In genomic region chr11:82733444-82734119, GRCh38 we compare ENCODE assay signal across 8 cellular contexts.
DNase-seq lines count a peak whose midpoint lies in the region; ATAC-seq and TF ChIP-seq lines count a peak whose summit lies in the region.

A gene with protein sequence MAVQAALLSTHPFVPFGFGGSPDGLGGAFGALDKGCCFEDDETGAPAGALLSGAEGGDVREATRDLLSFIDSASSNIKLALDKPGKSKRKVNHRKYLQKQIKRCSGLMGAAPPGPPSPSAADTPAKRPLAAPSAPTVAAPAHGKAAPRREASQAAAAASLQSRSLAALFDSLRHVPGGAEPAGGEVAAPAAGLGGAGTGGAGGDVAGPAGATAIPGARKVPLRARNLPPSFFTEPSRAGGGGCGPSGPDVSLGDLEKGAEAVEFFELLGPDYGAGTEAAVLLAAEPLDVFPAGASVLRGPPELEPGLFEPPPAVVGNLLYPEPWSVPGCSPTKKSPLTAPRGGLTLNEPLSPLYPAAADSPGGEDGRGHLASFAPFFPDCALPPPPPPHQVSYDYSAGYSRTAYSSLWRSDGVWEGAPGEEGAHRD (minus strand): TSS chr11:82733864. CDS start chr11:82733729, 135 bp downstream.

- no peak for TF ChIP-seq CTCF in astrocyte of the spinal cord (IDR thresholded peaks at IDR 0.05; ENCODE audit: low read depth, low read length)

- H3K36me3 ChIP-seq in iPS DF 6.9 (ENCODE audit: control insufficient read depth, insufficient read depth, low read length) (no peaks in the 10 kb centered on the region), rectal smooth muscle tissue (ENCODE audit: control insufficient read depth, insufficient read depth, low read length) (no peaks in the 10 kb centered on the region)

- H3K9me3 ChIP-seq in iPS DF 6.9 (ENCODE audit: control insufficient read depth, insufficient read depth, low read length), result no peaks in the 10 kb centered on the region

- H3K9ac ChIP-seq in rectal smooth muscle tissue (ENCODE audit: low read length), result no peak within 1 kb of the TSS

- H3K27me3 ChIP-seq in iPS DF 6.9 (ENCODE audit: control insufficient read depth, insufficient read depth, low read length) (peaks cover 20% of the 10 kb centered on the region), rectal smooth muscle tissue (ENCODE audit: control insufficient read depth, insufficient read depth, low read length) (peaks cover 13% of the 10 kb centered on the region)

- DNase-seq in ACHN (peak; percentile 27), NOMO-1 treated with dmso at 0.1 percent for 144 hours (lab: John Stamatoyannopoulos, UW; ENCODE audit: unreplicated experiment) (peak; percentile 17), astrocyte of the spinal cord (ENCODE audit: low read depth, low spot score) (peak; percentile 25), iPS DF 6.9 (ENCODE audit: low read depth, low spot score) (peak; percentile 52)

- H3K4me1 ChIP-seq in iPS DF 6.9 (ENCODE audit: control insufficient read depth, insufficient read depth, low read length) (peaks cover 3% of the 10 kb centered on the region), rectal smooth muscle tissue (ENCODE audit: control insufficient read depth, insufficient read depth, low read length) (no peaks in the 10 kb centered on the region)

- H3K27ac ChIP-seq in iPS DF 6.9 (ENCODE audit: low read length) (no peak within 1 kb of the TSS), rectal smooth muscle tissue (ENCODE audit: low read depth, low read length) (no peak within 1 kb of the TSS)

- WGBS in iPS DF 6.9 (ENCODE audit: insufficient coverage, insufficient read length), result no CpG with 5 or more reads among the region's 67 CpGs

- ATAC-seq in GM21360 (IDR thresholded peaks at IDR 0.05; ENCODE audit: unreplicated experiment), result peak; percentile 50
- no peak for ATAC-seq in HG03108 (IDR thresholded peaks at IDR 0.05; ENCODE audit: unreplicated experiment)
- ATAC-seq in GM19324 (IDR thresholded peaks at IDR 0.05; ENCODE audit: low FRiP score, unreplicated experiment), result no peak

- H3K4me3 ChIP-seq in astrocyte of the spinal cord (ENCODE audit: low read depth, low read length) (peak within 1 kb of the TSS; percentile 33), iPS DF 6.9 (ENCODE audit: low read length) (peak within 1 kb of the TSS; percentile 56; the same call in 1 of the 2 replicates), rectal smooth muscle tissue (ENCODE audit: low read length) (peak within 1 kb of the TSS; percentile 53)

- in situ Hi-C loops in ACHN (cut with HindIII; ENCODE audit: low pct_ligation_motif_present, low pct_unique_long_range_greater_than_20kb, low sequenced_read_pairs), result no loop called here
- in situ Hi-C loops in astrocyte of the spinal cord (cut with HindIII; ENCODE audit: low sequenced_read_pairs), result no loop called here
